15 cellular contexts compared by ENCODE assay signal in the genomic region with DNA sequence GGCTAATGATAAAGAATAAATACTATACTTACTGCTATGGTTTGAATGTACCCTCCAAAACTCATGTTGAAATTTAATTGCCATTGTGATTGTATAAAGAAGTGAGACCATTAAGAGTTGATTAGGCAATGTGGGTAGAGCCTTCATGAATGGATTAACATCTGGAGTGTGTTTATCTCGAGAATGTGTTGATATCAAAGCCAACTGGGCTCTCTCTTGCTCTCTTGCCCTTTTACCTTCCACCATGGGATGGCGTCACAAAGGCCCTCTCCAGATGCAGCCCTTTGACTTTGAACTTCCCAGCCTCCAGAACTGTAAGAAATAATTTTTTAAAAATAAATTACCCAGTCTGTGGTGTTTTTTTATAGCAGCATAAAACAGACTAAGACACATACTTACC. TPM values are rescaled to one million over a fixed set of nuclear protein-coding genes. Genes with fewer than 3 reads are reported as not detected.
A peak's percentile ranks its signal among the peaks of the same experiment; 100 is the strongest.
DNase-seq lines count a peak whose midpoint lies in the region; ATAC-seq and TF ChIP-seq lines count a peak whose summit lies in the region.
"Had no signal": no experiment of that assay in that cellular context is flagged by ENCODE, and none has a peak within 500 bp of the region (broad histone marks: within the 10 kb centered on the region; RNA-seq: fewer than 3 reads in every experiment).

No MANE protein-coding gene starts in this region.

- H3K27ac ChIP-seq in right atrium auricular region (no peak overlapping the region), psoas muscle (no peak overlapping the region)
- H3K27ac ChIP-seq: HL-60 had no signal

- DNase-seq in NCI-H2029 (lab: John Stamatoyannopoulos, UW) = peak; percentile 19
- no peak for DNase-seq in NCI-H2029 treated with DMSO at 0.1 percent for 48 hours (lab: John Stamatoyannopoulos, UW)
- DNase-seq in Right ventricle myocardium superior = no peak
- DNase-seq in right atrium auricular region (ENCODE audit: low spot score) = no peak
- no peak for DNase-seq in left ventricle myocardium superior
- no peak for DNase-seq in NCI-H128 (lab: John Stamatoyannopoulos, UW; ENCODE audit: unreplicated experiment)
- DNase-seq in psoas muscle = no peak
- DNase-seq in dermis blood vessel endothelial cell = no peak
- DNase-seq: ACHN; C1 segment of cervical spinal cord; CD4-positive, alpha-beta memory T cell; DMS79; H7 had no signal

- no peaks in the 10 kb centered on the region for H3K4me1 ChIP-seq in right atrium auricular region
- no peaks in the 10 kb centered on the region for H3K4me1 ChIP-seq in psoas muscle

- intact Hi-C loops in Right ventricle myocardium superior (cut with DNase I) = no loop called here
- intact Hi-C loops in left ventricle myocardium superior (cut with micrococcal nuclease) = no loop called here
- intact Hi-C loops in psoas muscle (cut with DNase I) = no loop called here

- peak; percentile 82 for ATAC-seq in Right ventricle myocardium superior (ENCODE audit: poor library complexity)
- ATAC-seq in left ventricle myocardium superior = peak; percentile 84
- no peak for ATAC-seq in psoas muscle
- ATAC-seq: GM12878 had no signal

- WGBS in psoas muscle, 3 donors = 53 to 71% (median 70%) methylated on average over 2 of the region's 2 CpGs

- H3K27me3 ChIP-seq in right atrium auricular region = no peaks in the 10 kb centered on the region
- H3K27me3 ChIP-seq in psoas muscle (ENCODE audit: insufficient read depth in 3 of 3, low read length in 2 of 3) = no peaks in the 10 kb centered on the region

- no peaks in the 10 kb centered on the region for H3K36me3 ChIP-seq in right atrium auricular region
- no peaks in the 10 kb centered on the region for H3K36me3 ChIP-seq in psoas muscle (ENCODE audit: insufficient read depth in 1 of 2, low read depth in 1 of 2)

- TF ChIP-seq CTCF in right atrium auricular region (IDR thresholded peaks at IDR 0.05) (no peak), psoas muscle (IDR thresholded peaks at IDR 0.05) (no peak)

- no peak overlapping the region for H3K4me3 ChIP-seq in right atrium auricular region
- no peak overlapping the region for H3K4me3 ChIP-seq in psoas muscle
- H3K4me3 ChIP-seq: GM12878 had no signal

- H3K9me3 ChIP-seq in right atrium auricular region (no peaks in the 10 kb centered on the region), psoas muscle (no peaks in the 10 kb centered on the region)

RNA-seq across cellular contexts. Expression of a gene that starts 50.1 kb away (rescaled TPM):
- total RNA-seq in Right ventricle myocardium superior (394 TPM), right atrium auricular region (100 to 1,000 TPM; 242 to 490 TPM), left ventricle myocardium superior (425 TPM), psoas muscle (100 to 1,000 TPM; 230 to 353 (median 263) TPM), dermis blood vessel endothelial cell (192 and 193 TPM in 2 replicates)
- 100 to 1,000 TPM; 253 to 633 (median 436) TPM for polyA plus RNA-seq in psoas muscle

Comparison
In these comparisons a context has a peak if more than half of its experiments do, and no peak if none do; other contexts are left out.
1. ATAC-seq: peak in Right ventricle myocardium superior (single experiment) and left ventricle myocardium superior (single experiment); none in psoas muscle (0 of 4).